15 cellular contexts compared by ENCODE assay signal in the genomic region with DNA sequence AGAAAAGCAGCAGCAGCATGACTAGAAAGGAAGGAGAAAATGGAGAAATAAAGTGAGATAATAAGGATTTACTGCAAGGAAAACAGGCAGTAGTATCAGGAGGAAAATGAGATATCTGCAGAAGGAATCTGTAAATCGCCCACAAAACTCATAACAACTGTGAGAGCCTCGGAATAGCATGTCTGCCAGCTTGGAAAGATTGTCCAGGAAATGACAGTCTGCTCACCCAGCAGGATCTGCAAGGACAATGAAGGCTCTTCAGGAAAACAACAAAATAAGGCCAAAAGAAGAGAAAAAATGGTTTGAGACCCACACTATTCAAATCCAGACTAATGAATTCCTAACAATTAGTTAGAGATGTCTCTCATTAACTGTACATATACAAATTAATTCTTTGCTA. TPM values are rescaled to one million over a fixed set of nuclear protein-coding genes. Genes with fewer than 3 reads are reported as not detected.
DNase-seq lines count a peak whose midpoint lies in the region; ATAC-seq and TF ChIP-seq lines count a peak whose summit lies in the region.
"Had no signal": no experiment of that assay in that cellular context is flagged by ENCODE, and none has a peak within 500 bp of the region (broad histone marks: within the 10 kb centered on the region; RNA-seq: fewer than 3 reads in every experiment).

No MANE protein-coding gene starts in this region.

- no peak for DNase-seq in GM23338 (ENCODE audit: low spot score)
- DNase-seq in SK-N-MC (ENCODE audit: low read depth, low spot score) = no peak
- peak; percentile 61 for DNase-seq in cerebellum (ENCODE audit: low spot score)
- DNase-seq in nucleus accumbens (lab: John Stamatoyannopoulos, UW) = no peak
- DNase-seq in heart right ventricle = no peak
- no peak for DNase-seq in stimulated activated CD4-positive, alpha-beta T cell treated with anti-CD3 and anti-CD28 coated beads, Interleukin-2, amount 100 ng/mL, for 24 hours
- DNase-seq: ACHN; Calu3; CD4-positive, CD25-positive, alpha-beta regulatory T cell; DND-41; HFFc6; NCI-H1436 treated with DMSO at 0.1 percent for 48 hours; SIG-M5 had no signal

- peak overlapping the region; percentile 56 for H3K9ac ChIP-seq in SK-N-MC (ENCODE audit: insufficient read length)

- H3K9me3 ChIP-seq in SK-N-MC (ENCODE audit: low read depth, low read length) = no peaks in the 10 kb centered on the region
- H3K9me3 ChIP-seq in neuron (ENCODE audit: low read length) = no peaks in the 10 kb centered on the region
- no peaks in the 10 kb centered on the region for H3K9me3 ChIP-seq in heart right ventricle

- H3K79me2 ChIP-seq in GM23338 (replicated peaks; ENCODE audit: insufficient read depth) = no peaks in the 10 kb centered on the region

- WGBS in heart right ventricle, 2 donors = 45 to 51% methylated on average over 2 of the region's 2 CpGs

- TF ChIP-seq CTCF in GM23338 (conservative IDR thresholded peaks at IDR 0.05; ENCODE audit: low read depth in 2 of 2) (no peak), heart right ventricle (IDR thresholded peaks at IDR 0.05) (no peak)

- H3K4me1 ChIP-seq in GM23338 (ENCODE audit: insufficient read depth) (peaks cover 20% of the 10 kb centered on the region), neuron (ENCODE audit: insufficient read depth, low read length) (peaks cover 18% of the 10 kb centered on the region), heart right ventricle (no peaks in the 10 kb centered on the region)

- intact Hi-C loops in heart right ventricle (cut with DNase I) = no loop called here

- H3K36me3 Mint-ChIP-seq in GM23338 (ENCODE audit: low read depth) = no peaks in the 10 kb centered on the region
- H3K36me3 Mint-ChIP-seq: CD4-positive, CD25-positive, alpha-beta regulatory T cell had no signal

- H3K27ac Mint-ChIP-seq in GM23338 = no peak overlapping the region
- H3K27ac Mint-ChIP-seq: CD4-positive, CD25-positive, alpha-beta regulatory T cell; HFFc6 had no signal

- H3K27me3 Mint-ChIP-seq in GM23338 (ENCODE audit: insufficient read depth, low read depth, poor library complexity) = no peaks in the 10 kb centered on the region
- H3K27me3 Mint-ChIP-seq: CD4-positive, CD25-positive, alpha-beta regulatory T cell had no signal

- no peak overlapping the region for H3K4me3 Mint-ChIP-seq in GM23338
- H3K4me3 Mint-ChIP-seq: CD4-positive, CD25-positive, alpha-beta regulatory T cell; HFFc6 had no signal

- no peaks in the 10 kb centered on the region for H3K9me3 Mint-ChIP-seq in GM23338

- no peaks in the 10 kb centered on the region for H3K36me3 ChIP-seq in GM23338 (ENCODE audit: insufficient read depth)
- no peaks in the 10 kb centered on the region for H3K36me3 ChIP-seq in SK-N-MC (ENCODE audit: insufficient read depth, low read length)
- no peaks in the 10 kb centered on the region for H3K36me3 ChIP-seq in neuron (ENCODE audit: insufficient read depth, low read length)
- no peaks in the 10 kb centered on the region for H3K36me3 ChIP-seq in heart right ventricle

- H3K9me2 ChIP-seq in GM23338 (ENCODE audit: insufficient read depth) = no peaks in the 10 kb centered on the region

- peak overlapping the region; percentile 65 for H3K4me2 ChIP-seq in GM23338

- 0 out of 2 replicates have a peak overlapping the region, but pooled peaks have one; percentile 7 for H3K27ac ChIP-seq in GM23338 (ENCODE audit: low read depth)
- H3K27ac ChIP-seq in SK-N-MC = peak overlapping the region; percentile 33; the same call in 1 of the 2 replicates
- no peak overlapping the region for H3K27ac ChIP-seq in heart right ventricle

- H2AFZ ChIP-seq in GM23338 (no peak overlapping the region), neuron (ENCODE audit: low read depth, low read length) (peak overlapping the region; percentile 90)

- H3K4me3 ChIP-seq in GM23338 = peak overlapping the region; percentile 25
- peak overlapping the region; percentile 57 for H3K4me3 ChIP-seq in SK-N-MC
- no peak overlapping the region for H3K4me3 ChIP-seq in neuron (ENCODE audit: low read length)
- H3K4me3 ChIP-seq in heart right ventricle = no peak overlapping the region

- H3K27me3 ChIP-seq in GM23338 (ENCODE audit: insufficient read depth) = no peaks in the 10 kb centered on the region
- H3K27me3 ChIP-seq in neuron (ENCODE audit: insufficient read depth, low read length) = no peaks in the 10 kb centered on the region
- H3K27me3 ChIP-seq in heart right ventricle = no peaks in the 10 kb centered on the region

- no peaks in the 10 kb centered on the region for H3F3A ChIP-seq in GM23338 (replicated peaks; ENCODE audit: low read depth)

- H3K4me1 Mint-ChIP-seq in GM23338 = peaks cover 15% of the 10 kb centered on the region
- H3K4me1 Mint-ChIP-seq: CD4-positive, CD25-positive, alpha-beta regulatory T cell had no signal

- ATAC-seq in GM23338 (no peak), heart right ventricle (no peak), GM19467 (IDR thresholded peaks at IDR 0.05; ENCODE audit: unreplicated experiment) (no peak)

- no peaks in the 10 kb centered on the region for H4K20me1 ChIP-seq in GM23338 (replicated peaks; ENCODE audit: insufficient read depth)

TF ChIP-seq in GM23338, 12 proteins besides CTCF, POLR2A, EP300 and RAD21 (continues in another document):
- no peak for TF ChIP-seq POLR2AphosphoS5 (IDR thresholded peaks at IDR 0.05; ENCODE audit: low read depth)
- TF ChIP-seq NANOG (IDR thresholded peaks at IDR 0.05; ENCODE audit: borderline replicate concordance) = no peak
- no peak for TF ChIP-seq JUNB (IDR thresholded peaks at IDR 0.05; ENCODE audit: unreplicated experiment)
- TF ChIP-seq ZNF331 (CRISPR knock-in tag; IDR thresholded peaks at IDR 0.05; ENCODE audit: low read depth) = no peak
- no peak for TF ChIP-seq ZNF114 (CRISPR knock-in tag; IDR thresholded peaks at IDR 0.05)
- no peak for TF ChIP-seq ETS1 (IDR thresholded peaks at IDR 0.05)

RNA-seq across cellular contexts. Expression of gene CXXC4, which starts 47.3 kb away (rescaled TPM):
- total RNA-seq in GM23338 (2014; rRNA removed; shearing (Covaris generic)) = 3.0 and 3.9 TPM in 2 replicates
- polyA plus RNA-seq in GM23338 (2016; fragmentation: Nextera tagmentation; extraction: Ambion mirVana) (1.6 and 4.3 TPM in 2 replicates), heart right ventricle (1 to 10 TPM in 1 of 2 donors, under 1 TPM in 1; 0.46 to 1.8 TPM)
- total RNA-seq in cerebellum (14.8 TPM), heart right ventricle (1 to 10 TPM; 1.2 to 6.0 (median 4.6) TPM)
- total RNA-seq: CD4-positive, CD25-positive, alpha-beta regulatory T cell; HFFc6 had no signal
- polyA plus RNA-seq: CD4-positive, CD25-positive, alpha-beta regulatory T cell had no signal

Comparison
In these comparisons a context has a peak if more than half of its experiments do, and no peak if none do; other contexts are left out.
1. H3K27ac ChIP-seq: peak in GM23338 (single experiment) and SK-N-MC (single experiment); none in heart right ventricle (0 of 10).
2. H3K4me3 ChIP-seq: peak in GM23338 (single experiment) and SK-N-MC (single experiment); none in neuron (single experiment) and heart right ventricle (0 of 10).